ENCODE assay signal across 9 cellular contexts in genomic region chr2:25700221-25700660, GRCh38. TPM values are rescaled to one million over a fixed set of nuclear protein-coding genes. Genes with fewer than 3 reads are reported as not detected.
A peak's percentile ranks its signal among the peaks of the same experiment; 100 is the strongest.
DNase-seq lines count a peak whose midpoint lies in the region; ATAC-seq and TF ChIP-seq lines count a peak whose summit lies in the region.
"Had no signal": no experiment of that assay in that cellular context is flagged by ENCODE, and none has a peak within 500 bp of the region (broad histone marks: within the 10 kb centered on the region; RNA-seq: fewer than 3 reads in every experiment).

No MANE protein-coding gene starts in this region.

- POLR2A ChIA-PET in T-cell (lab: Charles Lee) = no interaction called here

- no peaks in the 10 kb centered on the region for H3K4me1 ChIP-seq in cardiac muscle cell (ENCODE audit: low read depth)
- H3K4me1 ChIP-seq in neutrophil (ENCODE audit: control insufficient read depth in 1 of 2, insufficient read depth in 1 of 2, low read depth in 1 of 2, low read length in 1 of 2) = no peaks in the 10 kb centered on the region

- peaks cover 0 to 4% (median 3%) of the 10 kb centered on the region in 3 donors for H3K4me1 Mint-ChIP-seq in T-cell

- H3K9me3 ChIP-seq in cardiac muscle cell (ENCODE audit: low read depth) (no peaks in the 10 kb centered on the region), MG63 (no peaks in the 10 kb centered on the region), neutrophil (no peaks in the 10 kb centered on the region)

- DNase-seq in cardiac muscle cell (ENCODE audit: low read depth in 1 of 2, low spot score in 1 of 2) (peak; percentile 34 to 53), Right ventricle myocardium inferior (ENCODE audit: missing footprints) (no peak), MG63 (peak; percentile 29), T-cell (peak in 17 of 34 experiments; percentile 4 to 23 (median 11)), epithelial cell of prostate (ENCODE audit: low read depth, low spot score) (peak; percentile 65)

- CTCF ChIA-PET in T-cell (lab: Charles Lee) = interaction anchor here (1.0 to 4.7 kb wide), 6 partner anchors 9 to 94 kb away, joined by 3 to 57 read pairs (median 3); no protein-coding TSS in a partner anchor

- no peaks in the 10 kb centered on the region for H3K36me3 Mint-ChIP-seq in T-cell

- TF ChIP-seq CTCF in cardiac muscle cell (IDR thresholded peaks at IDR 0.05; ENCODE audit: low read depth, low read length) (peak; percentile 77), neutrophil (IDR thresholded peaks at IDR 0.05) (peak; percentile 30)

- H3K27me3 ChIP-seq in cardiac muscle cell (no peaks in the 10 kb centered on the region), MG63 (no peaks in the 10 kb centered on the region), neutrophil (no peaks in the 10 kb centered on the region)

- no peaks in the 10 kb centered on the region for H3K27me3 Mint-ChIP-seq in T-cell
- H3K27me3 Mint-ChIP-seq: dendritic cell treated with granulocyte-macrophage colony-stimulating factor and Interleukin-4, amounts not matched to agents 40 ng/mL and 50 ng/mL, for 4 days had no signal

- H3K9me3 Mint-ChIP-seq in T-cell = no peaks in the 10 kb centered on the region
- H3K9me3 Mint-ChIP-seq: dendritic cell treated with granulocyte-macrophage colony-stimulating factor and Interleukin-4, amounts not matched to agents 40 ng/mL and 50 ng/mL, for 4 days had no signal

- no peak overlapping the region for H3K27ac ChIP-seq in cardiac muscle cell
- H3K27ac ChIP-seq in epithelial cell of prostate = no peak overlapping the region
- H3K27ac ChIP-seq in neutrophil = no peak overlapping the region

- intact Hi-C loops in Right ventricle myocardium inferior (cut with DNase I) = loop anchor here (5.0 kb wide), 1 partner anchor 93 kb away; no protein-coding TSS in a partner anchor

- H3K36me3 ChIP-seq in cardiac muscle cell (no peaks in the 10 kb centered on the region), MG63 (no peaks in the 10 kb centered on the region), neutrophil (no peaks in the 10 kb centered on the region)

- H3K4me3 ChIP-seq in cardiac muscle cell (no peak overlapping the region), MG63 (no peak overlapping the region), neutrophil (ENCODE audit: low read depth in 1 of 2, low read length in 1 of 2) (no peak overlapping the region)

- H3K27ac Mint-ChIP-seq in T-cell = no peak overlapping the region
- H3K27ac Mint-ChIP-seq: dendritic cell treated with granulocyte-macrophage colony-stimulating factor and Interleukin-4, amounts not matched to agents 40 ng/mL and 50 ng/mL, for 4 days had no signal

- no peak for ATAC-seq in Right ventricle myocardium inferior
- peak; percentile 45 to 56 (median 46) for ATAC-seq in T-cell (replicated peaks in 1 of 4)
- ATAC-seq in HG03342 (IDR thresholded peaks at IDR 0.05; ENCODE audit: unreplicated experiment) = no peak
- ATAC-seq in GM19023 (IDR thresholded peaks at IDR 0.05; ENCODE audit: unreplicated experiment) = no peak

- H3K4me3 Mint-ChIP-seq in T-cell = no peak overlapping the region
- H3K4me3 Mint-ChIP-seq: dendritic cell treated with granulocyte-macrophage colony-stimulating factor and Interleukin-4, amounts not matched to agents 40 ng/mL and 50 ng/mL, for 4 days had no signal

RNA-seq across cellular contexts. Expression of gene DTNB, which starts 26.9 kb away (rescaled TPM):
- 18.0 and 31.3 TPM in 2 replicates for total RNA-seq in cardiac muscle cell
- polyA plus RNA-seq in cardiac muscle cell = 33.4 and 42.9 TPM in 2 replicates
- total RNA-seq in Right ventricle myocardium inferior = 3.3 TPM
- 8.2 and 56.7 TPM in 2 replicates for total RNA-seq in MG63 (2014; rRNA removed; shearing (Covaris generic); ENCODE audit: low replicate concordance)
- total RNA-seq in T-cell = 10 to 100 TPM; 33.4 to 45.7 (median 39.6) TPM

Comparison
In these comparisons a context has a peak if more than half of its experiments do, and no peak if none do; other contexts are left out.
1. ATAC-seq: peak in T-cell (4 of 4); none in Right ventricle myocardium inferior (single experiment), HG03342 (single experiment) and GM19023 (single experiment).